Comparison of ENCODE assay signal across 9 cellular contexts in the genomic region with DNA sequence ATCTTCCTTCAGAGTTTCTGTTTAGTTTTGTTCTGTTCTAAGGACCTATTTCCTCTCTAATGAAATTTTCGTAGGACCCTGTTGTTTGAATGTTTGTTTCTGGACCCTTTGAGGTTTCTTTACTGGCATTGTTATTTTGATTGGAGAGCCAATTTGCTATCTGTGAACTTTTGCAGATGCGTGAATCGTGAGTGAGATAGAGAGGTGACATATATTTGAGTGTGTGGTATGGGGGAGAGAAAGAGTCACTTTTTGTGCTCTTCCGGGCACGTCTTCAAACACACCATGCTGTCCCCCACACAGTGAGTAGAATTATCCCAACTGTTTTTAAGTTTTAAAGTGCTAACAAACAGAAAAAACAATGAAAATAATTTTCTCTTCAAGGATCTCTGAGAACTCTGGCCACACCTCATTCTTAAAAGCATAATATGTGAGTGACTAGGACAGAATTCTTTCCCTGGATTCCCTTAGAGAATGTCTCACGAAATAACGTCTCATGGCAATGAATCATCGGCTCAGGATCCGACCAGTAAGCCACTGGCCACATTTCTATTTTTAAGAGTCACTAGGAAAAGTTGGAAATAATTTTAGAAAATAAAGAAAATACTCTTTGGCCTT.
DNase-seq lines count a peak whose midpoint lies in the region; FAIRE-seq and TF ChIP-seq lines count a peak whose summit lies in the region.
"Had no signal": no experiment of that assay in that cellular context is flagged by ENCODE, and none has a peak within 500 bp of the region (broad histone marks: within the 10 kb centered on the region; RNA-seq: fewer than 3 reads in every experiment).

No MANE protein-coding gene starts in this region.

- peak overlapping the region; percentile 49 to 57 for H3K9ac ChIP-seq in duodenal mucosa (ENCODE audit: low read depth in 1 of 2, low read length in 2 of 2)
- H3K9ac ChIP-seq in muscle layer of colon (ENCODE audit: low read length): no peak overlapping the region

- peak; percentile 49 for DNase-seq in GM12865 (ENCODE audit: low read depth)
- DNase-seq in RCC 7860 (ENCODE audit: low spot score): peak; percentile 95
- no peak for DNase-seq in C1 segment of cervical spinal cord (lab: John Stamatoyannopoulos, UW)
- DNase-seq in activated gamma-delta T cell treated with Interleukin-2 at 50 U/mL for 16 hours: no peak
- no peak for DNase-seq in activated CD4-positive, alpha-beta T cell treated with anti-CD3 and anti-CD28 coated beads, Interleukin-2, amount 50 U/mL, for 4 hours
- no peak for DNase-seq in iPS-NIHi11 (ENCODE audit: low spot score)

- peak; percentile 97 for FAIRE-seq in RCC 7860 (lab: Jason Lieb, UNC)

- TF ChIP-seq CTCF in GM12865 (IDR thresholded peaks at IDR 0.05; ENCODE audit: insufficient read depth, low read depth, low read length, missing control alignments): no peak

- H3K9me3 ChIP-seq in duodenal mucosa (ENCODE audit: control insufficient read depth in 1 of 2, low read length in 2 of 2) (no peaks in the 10 kb centered on the region), muscle layer of colon (ENCODE audit: low read length) (no peaks in the 10 kb centered on the region)

- peak overlapping the region; percentile 64 for H3K27ac ChIP-seq in duodenal mucosa (ENCODE audit: low read depth, low read length)
- H3K27ac ChIP-seq in muscle layer of colon (ENCODE audit: low read depth, low read length): peak overlapping the region; percentile 54
- H3K27ac ChIP-seq: cardiac muscle cell had no signal

- peaks cover 24 to 28% of the 10 kb centered on the region in 2 donors for H3K4me1 ChIP-seq in duodenal mucosa (ENCODE audit: control insufficient read depth in 1 of 2, insufficient read depth in 2 of 2, low read length in 2 of 2)
- peaks cover 38% of the 10 kb centered on the region for H3K4me1 ChIP-seq in muscle layer of colon (ENCODE audit: insufficient read depth, low read length)

- no peaks in the 10 kb centered on the region for H3K27me3 ChIP-seq in duodenal mucosa (ENCODE audit: control insufficient read depth in 1 of 2, insufficient read depth in 2 of 2, low read length in 2 of 2)
- H3K27me3 ChIP-seq in muscle layer of colon (ENCODE audit: control insufficient read depth in 1 of 2, insufficient read depth in 2 of 2, low read length in 2 of 2): no peaks in the 10 kb centered on the region
- H3K27me3 ChIP-seq: cardiac muscle cell had no signal

- H3K36me3 ChIP-seq in duodenal mucosa (ENCODE audit: control insufficient read depth in 1 of 2, insufficient read depth in 2 of 2, low read length in 2 of 2) (no peaks in the 10 kb centered on the region), muscle layer of colon (ENCODE audit: insufficient read depth, low read length) (no peaks in the 10 kb centered on the region)
- H3K36me3 ChIP-seq: cardiac muscle cell had no signal

- H3K4me3 ChIP-seq in GM12865 (ENCODE audit: low read depth, low read length) (peak overlapping the region; percentile 65), duodenal mucosa (ENCODE audit: low read depth in 1 of 2, low read length in 2 of 2) (peak overlapping the region; percentile 54 to 55), muscle layer of colon (ENCODE audit: low read depth in 1 of 2, low read length in 2 of 2) (peak overlapping the region in 1 of 2 donors; percentile 22)
- H3K4me3 ChIP-seq: cardiac muscle cell had no signal

Comparison
In these comparisons a context has a peak if more than half of its experiments do, and no peak if none do; other contexts are left out.
1. DNase-seq: peak in GM12865 (single experiment) and RCC 7860 (single experiment); none in C1 segment of cervical spinal cord (0 of 14), activated gamma-delta T cell treated with Interleukin-2 at 50 U/mL for 16 hours (single experiment), activated CD4-positive, alpha-beta T cell treated with anti-CD3 and anti-CD28 coated beads, Interleukin-2, amount 50 U/mL, for 4 hours (0 of 2) and iPS-NIHi11 (single experiment).